Comparison of ENCODE assay signal across 1 cellular context in the genomic region with DNA sequence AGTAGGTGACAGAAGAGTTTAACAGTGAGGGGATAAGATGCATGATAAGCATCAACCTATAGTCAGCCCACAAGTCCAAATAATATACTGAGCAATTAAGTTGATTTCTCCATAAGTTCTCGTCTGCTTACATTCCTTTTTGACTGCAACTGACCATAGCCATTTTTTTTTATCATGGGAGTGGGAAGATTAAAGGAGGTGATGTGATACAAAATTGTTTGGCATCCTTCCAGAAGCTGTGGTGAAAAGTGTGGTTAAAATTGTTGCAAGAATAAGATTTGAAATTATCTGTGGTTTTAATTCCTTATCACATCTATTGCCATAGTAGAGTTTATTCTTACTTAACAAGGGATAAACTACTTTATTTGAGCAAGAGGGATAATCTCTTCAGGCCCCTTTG.
A peak's percentile ranks its signal among the peaks of the same experiment; 100 is the strongest.
TF ChIP-seq lines count a peak whose summit lies in the region.

No MANE protein-coding gene starts in this region.

TF ChIP-seq in HEK293, 187 proteins besides CTCF, POLR2A, EP300 and RAD21 (continued from another document):
- TF ChIP-seq, protein P1, sequence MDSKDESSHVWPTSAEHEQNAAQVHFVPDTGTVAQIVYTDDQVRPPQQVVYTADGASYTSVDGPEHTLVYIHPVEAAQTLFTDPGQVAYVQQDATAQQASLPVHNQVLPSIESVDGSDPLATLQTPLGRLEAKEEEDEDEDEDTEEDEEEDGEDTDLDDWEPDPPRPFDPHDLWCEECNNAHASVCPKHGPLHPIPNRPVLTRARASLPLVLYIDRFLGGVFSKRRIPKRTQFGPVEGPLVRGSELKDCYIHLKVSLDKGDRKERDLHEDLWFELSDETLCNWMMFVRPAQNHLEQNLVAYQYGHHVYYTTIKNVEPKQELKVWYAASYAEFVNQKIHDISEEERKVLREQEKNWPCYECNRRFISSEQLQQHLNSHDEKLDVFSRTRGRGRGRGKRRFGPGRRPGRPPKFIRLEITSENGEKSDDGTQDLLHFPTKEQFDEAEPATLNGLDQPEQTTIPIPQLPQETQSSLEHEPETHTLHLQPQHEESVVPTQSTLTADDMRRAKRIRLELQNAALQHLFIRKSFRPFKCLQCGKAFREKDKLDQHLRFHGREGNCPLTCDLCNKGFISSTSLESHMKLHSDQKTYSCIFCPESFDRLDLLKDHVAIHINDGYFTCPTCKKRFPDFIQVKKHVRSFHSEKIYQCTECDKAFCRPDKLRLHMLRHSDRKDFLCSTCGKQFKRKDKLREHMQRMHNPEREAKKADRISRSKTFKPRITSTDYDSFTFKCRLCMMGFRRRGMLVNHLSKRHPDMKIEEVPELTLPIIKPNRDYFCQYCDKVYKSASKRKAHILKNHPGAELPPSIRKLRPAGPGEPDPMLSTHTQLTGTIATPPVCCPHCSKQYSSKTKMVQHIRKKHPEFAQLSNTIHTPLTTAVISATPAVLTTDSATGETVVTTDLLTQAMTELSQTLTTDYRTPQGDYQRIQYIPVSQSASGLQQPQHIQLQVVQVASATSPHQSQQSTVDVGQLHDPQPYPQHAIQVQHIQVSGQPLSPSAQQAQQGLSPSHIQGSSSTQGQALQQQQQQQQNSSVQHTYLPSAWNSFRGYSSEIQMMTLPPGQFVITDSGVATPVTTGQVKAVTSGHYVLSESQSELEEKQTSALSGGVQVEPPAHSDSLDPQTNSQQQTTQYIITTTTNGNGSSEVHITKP (tag by site-specific recombination; IDR thresholded peaks at IDR 0.05), result no peak
- TF ChIP-seq ZNF501 (tag by site-specific recombination; IDR thresholded peaks at IDR 0.05), result no peak
- no peak for TF ChIP-seq MZF1 (tag by site-specific recombination; IDR thresholded peaks at IDR 0.05; ENCODE audit: borderline replicate concordance)
- peak; percentile 49 for TF ChIP-seq ZFHX2 (tag by site-specific recombination; conservative IDR thresholded peaks at IDR 0.05)
- peak; percentile 39; the same call in 1 of the 2 replicates for TF ChIP-seq ZXDB (tag by site-specific recombination; IDR thresholded peaks at IDR 0.05)
- peak; percentile 57 for TF ChIP-seq FEZF1 (tag by site-specific recombination; IDR thresholded peaks at IDR 0.05)
- no peak for TF ChIP-seq ZNF571 (tag by site-specific recombination; IDR thresholded peaks at IDR 0.05)
- no peak for TF ChIP-seq ZNF544 (tag by site-specific recombination; IDR thresholded peaks at IDR 0.05)
- TF ChIP-seq ZNF16 (tag by site-specific recombination; IDR thresholded peaks at IDR 0.05; ENCODE audit: low read depth), result no peak
- TF ChIP-seq, protein P2, sequence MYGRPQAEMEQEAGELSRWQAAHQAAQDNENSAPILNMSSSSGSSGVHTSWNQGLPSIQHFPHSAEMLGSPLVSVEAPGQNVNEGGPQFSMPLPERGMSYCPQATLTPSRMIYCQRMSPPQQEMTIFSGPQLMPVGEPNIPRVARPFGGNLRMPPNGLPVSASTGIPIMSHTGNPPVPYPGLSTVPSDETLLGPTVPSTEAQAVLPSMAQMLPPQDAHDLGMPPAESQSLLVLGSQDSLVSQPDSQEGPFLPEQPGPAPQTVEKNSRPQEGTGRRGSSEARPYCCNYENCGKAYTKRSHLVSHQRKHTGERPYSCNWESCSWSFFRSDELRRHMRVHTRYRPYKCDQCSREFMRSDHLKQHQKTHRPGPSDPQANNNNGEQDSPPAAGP (tag by site-specific recombination; IDR thresholded peaks at IDR 0.05), result no peak
- TF ChIP-seq EGR2 (tag by site-specific recombination; IDR thresholded peaks at IDR 0.05; ENCODE audit: low read depth), result no peak
- TF ChIP-seq ZNF626 (tag by site-specific recombination; IDR thresholded peaks at IDR 0.05), result no peak
- TF ChIP-seq ZNF473 (tag by site-specific recombination; IDR thresholded peaks at IDR 0.05), result no peak
- TF ChIP-seq, protein P3, sequence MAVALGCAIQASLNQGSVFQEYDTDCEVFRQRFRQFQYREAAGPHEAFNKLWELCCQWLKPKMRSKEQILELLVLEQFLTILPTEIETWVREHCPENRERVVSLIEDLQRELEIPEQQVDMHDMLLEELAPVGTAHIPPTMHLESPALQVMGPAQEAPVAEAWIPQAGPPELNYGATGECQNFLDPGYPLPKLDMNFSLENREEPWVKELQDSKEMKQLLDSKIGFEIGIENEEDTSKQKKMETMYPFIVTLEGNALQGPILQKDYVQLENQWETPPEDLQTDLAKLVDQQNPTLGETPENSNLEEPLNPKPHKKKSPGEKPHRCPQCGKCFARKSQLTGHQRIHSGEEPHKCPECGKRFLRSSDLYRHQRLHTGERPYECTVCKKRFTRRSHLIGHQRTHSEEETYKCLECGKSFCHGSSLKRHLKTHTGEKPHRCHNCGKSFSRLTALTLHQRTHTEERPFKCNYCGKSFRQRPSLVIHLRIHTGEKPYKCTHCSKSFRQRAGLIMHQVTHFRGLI (tag by site-specific recombination; IDR thresholded peaks at IDR 0.05), result no peak
- no peak for TF ChIP-seq ZNF2 (tag by site-specific recombination; IDR thresholded peaks at IDR 0.05)
TF ChIP-seq in HEK293: peak in this region for 6.
